ENCODE assay signal across 14 cellular contexts in genomic region chr4:70531981-70532380, GRCh38. TPM values are rescaled to one million over a fixed set of nuclear protein-coding genes. Genes with fewer than 3 reads are reported as not detected.
DNase-seq lines count a peak whose midpoint lies in the region; ATAC-seq, FAIRE-seq and TF ChIP-seq lines count a peak whose summit lies in the region.
"Had no signal": no experiment of that assay in that cellular context is flagged by ENCODE, and none has a peak within 500 bp of the region (broad histone marks: within the 10 kb centered on the region; RNA-seq: fewer than 3 reads in every experiment).

No MANE protein-coding gene starts in this region.

- H3K79me2 ChIP-seq in HepG2 (ENCODE audit: insufficient read depth, low read length) (no peaks in the 10 kb centered on the region), PC-3 (ENCODE audit: low read length) (no peaks in the 10 kb centered on the region)

- CTCF ChIA-PET in HepG2 (lab: Yijun Ruan, JAX; ENCODE audit: low intra/inter-chr PET ratio, low total read pairs) (no interaction called here), PC-3 (lab: Charles Lee) (no interaction called here)

- 2% methylated on average over 2 of the region's 2 CpGs for WGBS in HepG2 (ENCODE audit: low lambda C conversion rate)
- 38% methylated on average over 2 of the region's 2 CpGs for WGBS in right lobe of liver (ENCODE audit: insufficient coverage, low coverage, low lambda C conversion rate, missing lambda C conversion rate)
- WGBS in pancreas, 2 donors = 58 to 71% methylated on average over 2 of the region's 2 CpGs

- POLR2A ChIA-PET in HepG2 (lab: Yijun Ruan, JAX) = no interaction called here
- POLR2A ChIA-PET in PC-3 (lab: Charles Lee; ENCODE audit: unreplicated experiment) = no interaction called here

- no peaks in the 10 kb centered on the region for H3F3A ChIP-seq in PC-3 (ENCODE audit: low read length, unreplicated experiment)

- H3K4me3 ChIP-seq in HepG2 (replicated peaks in 1 of 3; ENCODE audit: insufficient read depth in 1 of 3, low read depth in 2 of 3, low read length in 3 of 3) (no peak overlapping the region), right lobe of liver (no peak overlapping the region), PC-3 (ENCODE audit: low read length) (no peak overlapping the region), pancreas (no peak overlapping the region)
- H3K4me3 ChIP-seq: MG63, ovary had no signal

- TF ChIP-seq RAD21 in HepG2 (CRISPR knock-in tag; IDR thresholded peaks at IDR 0.05) = no peak

- TF ChIP-seq POLR2A in HepG2 (IDR thresholded peaks at IDR 0.05; ENCODE audit: insufficient read depth in 1 of 2, low read depth in 2 of 2, low read length in 2 of 2) (no peak), right lobe of liver (IDR thresholded peaks at IDR 0.05) (no peak)

- H3K4me1 Mint-ChIP-seq in type B pancreatic cell (ENCODE audit: unreplicated experiment) = no peaks in the 10 kb centered on the region
- H3K4me1 Mint-ChIP-seq: brain had no signal

- peak; percentile 81 for ATAC-seq in HepG2
- no peak for ATAC-seq in right lobe of liver
- peak; percentile 92 for ATAC-seq in HG02885 (IDR thresholded peaks at IDR 0.05; ENCODE audit: poor library complexity, unreplicated experiment)
- peak; percentile 59; the same call in 1 of the 2 replicates for ATAC-seq in PC-3
- no peak for ATAC-seq in pancreas

- H3K4me1 ChIP-seq in HepG2 (ENCODE audit: insufficient read depth, low read length) (no peaks in the 10 kb centered on the region), right lobe of liver (no peaks in the 10 kb centered on the region), PC-3 (ENCODE audit: insufficient read depth, low read length) (no peaks in the 10 kb centered on the region), pancreas (no peaks in the 10 kb centered on the region)

- H3K9me2 ChIP-seq in PC-3 (replicated peaks; ENCODE audit: low read length) = no peaks in the 10 kb centered on the region

- H3K27me3 ChIP-seq in HepG2 (ENCODE audit: control insufficient read depth in 1 of 2, insufficient read depth in 2 of 2, low read length in 2 of 2) (no peaks in the 10 kb centered on the region), right lobe of liver (no peaks in the 10 kb centered on the region), PC-3 (ENCODE audit: low read length) (peaks cover 11% of the 10 kb centered on the region; the same call in 1 of the 2 replicates), pancreas (no peaks in the 10 kb centered on the region)
- H3K27me3 ChIP-seq: MG63, ovary had no signal

- intact Hi-C loops in HepG2 (cut with micrococcal nuclease; ENCODE audit: unreplicated experiment) = no loop called here
- intact Hi-C loops in right lobe of liver (cut with DNase I) = no loop called here
- intact Hi-C loops in PC-3 (cut with micrococcal nuclease) = no loop called here
- intact Hi-C loops in pancreas (cut with DNase I) = no loop called here

- H3K36me3 ChIP-seq in HepG2 (replicated peaks in 1 of 2; ENCODE audit: control insufficient read depth in 1 of 2, insufficient read depth in 2 of 2, low read length in 2 of 2) = no peaks in the 10 kb centered on the region
- no peaks in the 10 kb centered on the region for H3K36me3 ChIP-seq in right lobe of liver
- H3K36me3 ChIP-seq in PC-3 (ENCODE audit: low read depth, low read length) = no peaks in the 10 kb centered on the region
- H3K36me3 ChIP-seq in pancreas = no peaks in the 10 kb centered on the region
- H3K36me3 ChIP-seq: MG63, ovary had no signal

- H2AFZ ChIP-seq in HepG2 (ENCODE audit: low read length) (no peak overlapping the region), PC-3 (ENCODE audit: low read length) (no peak overlapping the region)

- BruUV-seq in HepG2 (replicated peaks; lab: Mats Ljungman, UMichigan) (no TSS peak), PC-3 (replicated peaks; lab: Mats Ljungman, UMichigan) (no TSS peak)

- FAIRE-seq in HepG2 (lab: Jason Lieb, UNC) (no peak), pancreas (lab: Jason Lieb, UNC) (no peak)

- H3K9me3 Mint-ChIP-seq in type B pancreatic cell = no peaks in the 10 kb centered on the region
- H3K9me3 Mint-ChIP-seq: brain had no signal

- H3K4me2 ChIP-seq in HepG2 (ENCODE audit: low read depth, low read length) = no peak overlapping the region
- H3K4me2 ChIP-seq in PC-3 (ENCODE audit: low read length) = no peak overlapping the region

- H3K27ac Mint-ChIP-seq in type B pancreatic cell = no peak overlapping the region
- H3K27ac Mint-ChIP-seq: brain had no signal

- no peak overlapping the region for H3K4me3 Mint-ChIP-seq in type B pancreatic cell
- H3K4me3 Mint-ChIP-seq: brain had no signal

- H3K9me3 ChIP-seq in HepG2 (ENCODE audit: low read length) (no peaks in the 10 kb centered on the region), right lobe of liver (no peaks in the 10 kb centered on the region), PC-3 (ENCODE audit: low read length) (no peaks in the 10 kb centered on the region), pancreas (no peaks in the 10 kb centered on the region)
- H3K9me3 ChIP-seq: MG63, ovary had no signal

- H3K27ac ChIP-seq in HepG2 (ENCODE audit: extremely low read length, insufficient read depth, low read length) = no peak overlapping the region
- H3K27ac ChIP-seq in right lobe of liver = no peak overlapping the region
- H3K27ac ChIP-seq in PC-3 (ENCODE audit: low read length) = no peak overlapping the region
- H3K27ac ChIP-seq in pancreas = no peak overlapping the region
- H3K27ac ChIP-seq: ovary had no signal

- TF ChIP-seq EP300 in HepG2 (IDR thresholded peaks at IDR 0.05; ENCODE audit: low read depth in 2 of 2, low read length in 2 of 2) = no peak
- no peak for TF ChIP-seq EP300 in HepG2 (CRISPR knock-in tag; IDR thresholded peaks at IDR 0.05; ENCODE audit: borderline replicate concordance)

- TF ChIP-seq CTCF in HepG2 (CRISPR knock-in tag; IDR thresholded peaks at IDR 0.05) = no peak
- TF ChIP-seq CTCF in right lobe of liver (IDR thresholded peaks at IDR 0.05) = no peak
- peak; percentile 48 for TF ChIP-seq CTCF in PC-3 (conservative IDR thresholded peaks at IDR 0.05; ENCODE audit: low read depth, low read length)
- peak; percentile 48 for TF ChIP-seq CTCF in type B pancreatic cell (conservative IDR thresholded peaks at IDR 0.05)
- no peak for TF ChIP-seq CTCF in pancreas (IDR thresholded peaks at IDR 0.05)

- H3K36me3 Mint-ChIP-seq in type B pancreatic cell = no peaks in the 10 kb centered on the region
- H3K36me3 Mint-ChIP-seq: brain had no signal

- no peaks in the 10 kb centered on the region for H3K27me3 Mint-ChIP-seq in type B pancreatic cell

- H4K20me1 ChIP-seq in HepG2 (ENCODE audit: insufficient read depth, low read length) (no peaks in the 10 kb centered on the region), PC-3 (ENCODE audit: low read length) (no peaks in the 10 kb centered on the region)

- H3K9ac ChIP-seq in HepG2 (ENCODE audit: insufficient read depth, low read depth, low read length) = no peak overlapping the region
- no peak overlapping the region for H3K9ac ChIP-seq in PC-3 (ENCODE audit: low read length)

- DNase-seq in HepG2 (ENCODE audit: low spot score) (peak; percentile 3), right lobe of liver (no peak), PC-3 (peak; percentile 39), type B pancreatic cell (ENCODE audit: extremely low spot score, unreplicated experiment) (no peak), pancreas (no peak), KBM-7 (no peak), activated gamma-delta T cell (lab: John Stamatoyannopoulos, UW) (no peak)
- DNase-seq: MG63, ovary had no signal

- in situ Hi-C loops in HepG2 (cut with HindIII; ENCODE audit: extremely low pct_ligation_motif_present, low pct_unique_long_range_greater_than_20kb) = no loop called here
- in situ Hi-C loops in KBM-7 (cut with MboI; ENCODE audit: low pct_unique_long_range_greater_than_20kb, low sequenced_read_pairs) = no loop called here

RNA-seq across cellular contexts. Expression of gene AMTN, which starts 13.6 kb away (rescaled TPM):
- total RNA-seq in HepG2 (2016; rRNA removed; fragmentation: Illumina TruSeq; extraction: Trizol) = 0.15 TPM in 1 of 2 replicates, not detected in the other
- not detected in 2 replicates for total RNA-seq in HepG2 (2016; cell fraction: cytosol; rRNA removed; fragmentation: Illumina TruSeq; extraction: Trizol; ENCODE audit: low read depth)
- not detected in 2 replicates for total RNA-seq in HepG2 (2016; cell fraction: insoluble cytoplasmic fraction; rRNA removed; fragmentation: Illumina TruSeq; extraction: Trizol)
- not detected in 2 replicates for total RNA-seq in HepG2 (2016; cell fraction: membrane; rRNA removed; fragmentation: Illumina TruSeq; extraction: Trizol)
- not detected in 2 replicates for total RNA-seq in HepG2 (2016; cell fraction: nucleus; rRNA removed; fragmentation: Illumina TruSeq; extraction: Trizol)
- not detected in 2 replicates for polyA plus RNA-seq in HepG2 (2011; rRNA removed)
- not detected in 2 replicates for polyA plus RNA-seq in HepG2 (2011; cell fraction: cytosol; rRNA removed)
- not detected in 2 replicates for polyA plus RNA-seq in HepG2 (2011; cell fraction: nucleus; rRNA removed)
- polyA plus RNA-seq in HepG2 (2012) = not detected in 2 replicates
- polyA plus RNA-seq in HepG2 (2016; cell fraction: cytosol; fragmentation: Illumina TruSeq; extraction: Trizol; ENCODE audit: low read depth) = not detected in 2 replicates
- not detected in 2 replicates for polyA plus RNA-seq in HepG2 (2016; cell fraction: insoluble cytoplasmic fraction; fragmentation: Illumina TruSeq; extraction: Trizol; ENCODE audit: low read depth)
- polyA plus RNA-seq in HepG2 (2016; cell fraction: membrane; fragmentation: Illumina TruSeq; extraction: Trizol; ENCODE audit: low read depth) = not detected in 2 replicates
- not detected in 2 replicates for polyA plus RNA-seq in HepG2 (2016; cell fraction: nucleus; fragmentation: Illumina TruSeq; extraction: Trizol; ENCODE audit: insufficient read depth, low read depth)
- not detected in 2 replicates for polyA minus RNA-seq in HepG2 (2011; rRNA and poly(A)+ RNA removed; ENCODE audit: low replicate concordance)
- not detected in 2 replicates for polyA minus RNA-seq in HepG2 (2011; cell fraction: cytosol; rRNA and poly(A)+ RNA removed)
- polyA minus RNA-seq in HepG2 (2011; cell fraction: nucleus; rRNA and poly(A)+ RNA removed) = not detected in 2 replicates
- total RNA-seq in right lobe of liver = not detected
- total RNA-seq in PC-3 (2014; rRNA removed) = 0.40 TPM in 1 of 2 replicates, not detected in the other
- total RNA-seq in type B pancreatic cell (ENCODE audit: low replicate concordance) = not detected in 2 replicates
- under 1 TPM in 1 of 6 donors, not detected in 5; 0.53 TPM for total RNA-seq in pancreas
- not detected for polyA plus RNA-seq in pancreas
- total RNA-seq: activated CD8-positive, alpha-beta memory T cell treated with anti-CD3 and anti-CD28 coated beads for 36 hours; ovary; RPMI7951 had no signal
- polyA plus RNA-seq: AG04450, ovary had no signal

RNA-seq across cellular contexts. Expression of gene MUC7, which starts 60.0 kb away (rescaled TPM):
- total RNA-seq in HepG2 (2016; rRNA removed; fragmentation: Illumina TruSeq; extraction: Trizol) (not detected in 2 replicates), right lobe of liver (not detected), PC-3 (2014; rRNA removed) (0.04 TPM in 1 of 2 replicates, not detected in the other), type B pancreatic cell (ENCODE audit: low replicate concordance) (not detected in 2 replicates), pancreas (not detected)
- total RNA-seq in HepG2 (2016; cell fraction: cytosol; rRNA removed; fragmentation: Illumina TruSeq; extraction: Trizol; ENCODE audit: low read depth) = not detected in 2 replicates
- not detected in 2 replicates for total RNA-seq in HepG2 (2016; cell fraction: insoluble cytoplasmic fraction; rRNA removed; fragmentation: Illumina TruSeq; extraction: Trizol)
- total RNA-seq in HepG2 (2016; cell fraction: membrane; rRNA removed; fragmentation: Illumina TruSeq; extraction: Trizol) = not detected in 2 replicates
- not detected in 2 replicates for total RNA-seq in HepG2 (2016; cell fraction: nucleus; rRNA removed; fragmentation: Illumina TruSeq; extraction: Trizol)
- polyA plus RNA-seq in HepG2 (2011; rRNA removed) (0.03 and 0.14 TPM in 2 replicates), pancreas (under 1 TPM in 1 of 2 donors, not detected in 1; 0.02 TPM)
- not detected in 2 replicates for polyA plus RNA-seq in HepG2 (2011; cell fraction: cytosol; rRNA removed)
- not detected in 2 replicates for polyA plus RNA-seq in HepG2 (2011; cell fraction: nucleus; rRNA removed)
- not detected in 2 replicates for polyA plus RNA-seq in HepG2 (2012)
- polyA plus RNA-seq in HepG2 (2016; cell fraction: cytosol; fragmentation: Illumina TruSeq; extraction: Trizol; ENCODE audit: low read depth) = not detected in 2 replicates
- not detected in 2 replicates for polyA plus RNA-seq in HepG2 (2016; cell fraction: insoluble cytoplasmic fraction; fragmentation: Illumina TruSeq; extraction: Trizol; ENCODE audit: low read depth)
- polyA plus RNA-seq in HepG2 (2016; cell fraction: membrane; fragmentation: Illumina TruSeq; extraction: Trizol; ENCODE audit: low read depth) = not detected in 2 replicates
- not detected in 2 replicates for polyA plus RNA-seq in HepG2 (2016; cell fraction: nucleus; fragmentation: Illumina TruSeq; extraction: Trizol; ENCODE audit: insufficient read depth, low read depth)
- not detected in 2 replicates for polyA minus RNA-seq in HepG2 (2011; rRNA and poly(A)+ RNA removed; ENCODE audit: low replicate concordance)
- polyA minus RNA-seq in HepG2 (2011; cell fraction: cytosol; rRNA and poly(A)+ RNA removed) = not detected in 2 replicates
- not detected in 2 replicates for polyA minus RNA-seq in HepG2 (2011; cell fraction: nucleus; rRNA and poly(A)+ RNA removed)
- total RNA-seq: activated CD8-positive, alpha-beta memory T cell treated with anti-CD3 and anti-CD28 coated beads for 36 hours; ovary; RPMI7951 had no signal
- polyA plus RNA-seq: AG04450, ovary had no signal

Comparison
In these comparisons a context has a peak if more than half of its experiments do, and no peak if none do; other contexts are left out.
1. ATAC-seq: peak in HepG2 (single experiment), HG02885 (single experiment) and PC-3 (single experiment); none in right lobe of liver (0 of 4) and pancreas (0 of 4).
2. DNase-seq: peak in HepG2 (single experiment) and PC-3 (single experiment); none in right lobe of liver (0 of 3), type B pancreatic cell (single experiment), pancreas (0 of 6), KBM-7 (single experiment) and activated gamma-delta T cell (single experiment).
3. CTCF ChIP-seq: peak in PC-3 (single experiment) and type B pancreatic cell (single experiment); none in HepG2 (single experiment), right lobe of liver (0 of 4) and pancreas (0 of 4).